10 cellular contexts compared by ENCODE assay signal in genomic region chr6:26120807-26121140, GRCh38. TPM values are rescaled to one million over a fixed set of nuclear protein-coding genes. Genes with fewer than 3 reads are reported as not detected.
A peak's percentile ranks its signal among the peaks of the same experiment; 100 is the strongest.
DNase-seq lines count a peak whose midpoint lies in the region; ATAC-seq and TF ChIP-seq lines count a peak whose summit lies in the region.
"Had no signal": no experiment of that assay in that cellular context is flagged by ENCODE, and none has a peak within 500 bp of the region (broad histone marks: within the 10 kb centered on the region; RNA-seq: fewer than 3 reads in every experiment).

No MANE protein-coding gene starts in this region.

- peaks cover 0 to 29% (median 2%) of the 10 kb centered on the region in 3 donors for H3K36me3 Mint-ChIP-seq in CD8-positive, alpha-beta memory T cell
- peaks cover 22% of the 10 kb centered on the region for H3K36me3 Mint-ChIP-seq in activated naive CD8-positive, alpha-beta T cell treated with anti-CD3 and anti-CD28 coated beads for 36 hours
- no peaks in the 10 kb centered on the region for H3K36me3 Mint-ChIP-seq in mesothelial cell of epicardium

- peak overlapping the region; percentile 40; the same call in 1 of the 3 replicates for H2BK15ac ChIP-seq in IMR-90 (ENCODE audit: low read depth, low read length)

- peak overlapping the region in 1 of 2 experiments; percentile 51; a peak in 3 of 4 replicates for H4K8ac ChIP-seq in IMR-90 (ENCODE audit: low read depth in 2 of 2, low read length in 2 of 2)

- no peak overlapping the region for H2AK5ac ChIP-seq in IMR-90 (ENCODE audit: low read depth, low read length)

- peaks cover 0 to 4% (median 0%) of the 10 kb centered on the region in 5 donors for H3K9me3 Mint-ChIP-seq in CD8-positive, alpha-beta memory T cell
- H3K9me3 Mint-ChIP-seq in activated naive CD8-positive, alpha-beta T cell treated with anti-CD3 and anti-CD28 coated beads for 36 hours: peaks cover 6% of the 10 kb centered on the region
- no peaks in the 10 kb centered on the region for H3K9me3 Mint-ChIP-seq in mesothelial cell of epicardium

- intact Hi-C loops in IMR-90 (cut with micrococcal nuclease): no loop called here
- intact Hi-C loops in left ventricle myocardium superior (cut with micrococcal nuclease): no loop called here
- intact Hi-C loops in esophagus squamous epithelium (cut with DNase I): loop anchor here (10.0 kb wide), 2 partner anchors 74 to 1014 kb away; a partner anchor contains a TSS

- peak overlapping the region; percentile 81 for H2BK5ac ChIP-seq in IMR-90 (ENCODE audit: low read depth, low read length, poor library complexity, severe bottlenecking)

- ATAC-seq in IMR-90 (ENCODE audit: low read depth) (no peak), left ventricle myocardium superior (no peak), HG02623 (IDR thresholded peaks at IDR 0.05; ENCODE audit: unreplicated experiment) (no peak)
- ATAC-seq: right cardiac atrium had no signal

- no peaks in the 10 kb centered on the region for H3K9me1 ChIP-seq in IMR-90 (ENCODE audit: insufficient read depth, low read length)

- no peak overlapping the region for H4K91ac ChIP-seq in IMR-90 (ENCODE audit: insufficient read depth, low read depth, low read length)

- peak overlapping the region; percentile 41; the same call in 1 of the 2 replicates for H3K4ac ChIP-seq in IMR-90 (ENCODE audit: low read depth, low read length)

- in situ Hi-C loops in IMR-90 (cut with MboI; ENCODE audit: low sequenced_read_pairs): no loop called here

- no peaks in the 10 kb centered on the region for H3K27me3 ChIP-seq in CD8-positive, alpha-beta memory T cell (ENCODE audit: insufficient read depth, low read length, poor library complexity, severe bottlenecking)
- H3K27me3 ChIP-seq in IMR-90 (ENCODE audit: control insufficient read depth, insufficient read depth, low read length) (no peaks in the 10 kb centered on the region), esophagus squamous epithelium (no peaks in the 10 kb centered on the region)

- no peak for TF ChIP-seq CTCF in IMR-90 (conservative IDR thresholded peaks at IDR 0.05; ENCODE audit: low read depth, low read length)
- no peak for TF ChIP-seq CTCF in mesothelial cell of epicardium (IDR thresholded peaks at IDR 0.05; ENCODE audit: unreplicated experiment)
- no peak for TF ChIP-seq CTCF in esophagus squamous epithelium (IDR thresholded peaks at IDR 0.05)

- peaks cover 14 to 21% (median 20%) of the 10 kb centered on the region in 3 donors for H3K4me1 Mint-ChIP-seq in CD8-positive, alpha-beta memory T cell
- peaks cover 32% of the 10 kb centered on the region for H3K4me1 Mint-ChIP-seq in activated naive CD8-positive, alpha-beta T cell treated with anti-CD3 and anti-CD28 coated beads for 36 hours
- H3K4me1 Mint-ChIP-seq in mesothelial cell of epicardium: peaks cover 12% of the 10 kb centered on the region

- CTCF ChIA-PET in CD8-positive, alpha-beta memory T cell (lab: Charles Lee): interaction anchor here (1.9 kb wide), 1 partner anchor 16 kb away, joined by 6 read pairs; no protein-coding TSS in a partner anchor
- CTCF ChIA-PET in IMR-90 (lab: Yijun Ruan, JAX): no interaction called here

- DNase-seq in CD8-positive, alpha-beta memory T cell: no peak
- DNase-seq in IMR-90: no peak
- no peak for DNase-seq in activated naive CD8-positive, alpha-beta T cell treated with anti-CD3 and anti-CD28 coated beads for 36 hours
- no peak for DNase-seq in mesothelial cell of epicardium (ENCODE audit: low spot score in 2 of 2, unreplicated experiment in 2 of 2)
- DNase-seq in left ventricle myocardium superior: no peak
- no peak for DNase-seq in esophagus squamous epithelium (lab: John Stamatoyannopoulos, UW)
- DNase-seq: caudate nucleus, NCI-H1105 treated with DMSO at 0.1 percent for 48 hours, right cardiac atrium had no signal

- no CpG with 5 or more reads among the region's 3 CpGs for WGBS in IMR-90 (ENCODE audit: extremely low coverage in 2 of 2, insufficient read length in 1 of 2), 2 experiments
- WGBS in esophagus squamous epithelium, 2 donors: 77 to 82% methylated on average over 3 of the region's 3 CpGs

- H3K27me3 Mint-ChIP-seq in CD8-positive, alpha-beta memory T cell: peaks cover 0 to 10% of the 10 kb centered on the region in 2 donors
- peaks cover 23% of the 10 kb centered on the region for H3K27me3 Mint-ChIP-seq in activated naive CD8-positive, alpha-beta T cell treated with anti-CD3 and anti-CD28 coated beads for 36 hours
- no peaks in the 10 kb centered on the region for H3K27me3 Mint-ChIP-seq in mesothelial cell of epicardium (ENCODE audit: low read depth)

- H3K4me2 ChIP-seq in IMR-90 (ENCODE audit: low read depth, low read length): peak overlapping the region; percentile 52; the same call in 1 of the 2 replicates

- H3K36me3 ChIP-seq in CD8-positive, alpha-beta memory T cell (ENCODE audit: insufficient read depth, low read length): no peaks in the 10 kb centered on the region
- no peaks in the 10 kb centered on the region for H3K36me3 ChIP-seq in IMR-90 (ENCODE audit: control insufficient read depth, insufficient read depth, low read length)
- no peaks in the 10 kb centered on the region for H3K36me3 ChIP-seq in esophagus squamous epithelium

- peak overlapping the region; percentile 97 for H3K27ac ChIP-seq in CD8-positive, alpha-beta memory T cell (ENCODE audit: low read depth, low read length)
- H3K27ac ChIP-seq in IMR-90 (ENCODE audit: insufficient read depth, low read length) (no peak overlapping the region), esophagus squamous epithelium (no peak overlapping the region)

- H3K4me3 ChIP-seq in CD8-positive, alpha-beta memory T cell (ENCODE audit: low read length): no peak overlapping the region
- H3K4me3 ChIP-seq in IMR-90 (ENCODE audit: insufficient read depth, low read depth, low read length): no peak overlapping the region
- no peak overlapping the region for H3K4me3 ChIP-seq in esophagus squamous epithelium

- H3K23ac ChIP-seq in IMR-90 (ENCODE audit: low read depth, low read length): no peak overlapping the region

- no peak overlapping the region for H3K4me3 Mint-ChIP-seq in CD8-positive, alpha-beta memory T cell
- no peak overlapping the region for H3K4me3 Mint-ChIP-seq in activated naive CD8-positive, alpha-beta T cell treated with anti-CD3 and anti-CD28 coated beads for 36 hours
- H3K4me3 Mint-ChIP-seq in mesothelial cell of epicardium: no peak overlapping the region

- no peak overlapping the region; the same call in 1 of the 2 replicates for H2BK20ac ChIP-seq in IMR-90 (ENCODE audit: low read depth, low read length)

- no peak for TF ChIP-seq POLR2A in IMR-90 (IDR thresholded peaks at IDR 0.05; ENCODE audit: low read depth, low read length)
- TF ChIP-seq POLR2A in esophagus squamous epithelium (IDR thresholded peaks at IDR 0.05): no peak

- dilution Hi-C loops in IMR-90 (cut with HindIII; ENCODE audit: low sequenced_read_pairs, unreplicated experiment): no loop called here

- H3K9me3 ChIP-seq in CD8-positive, alpha-beta memory T cell (ENCODE audit: low read length): no peaks in the 10 kb centered on the region
- H3K9me3 ChIP-seq in IMR-90 (ENCODE audit: control insufficient read depth, insufficient read depth, low read length) (no peaks in the 10 kb centered on the region), esophagus squamous epithelium (no peaks in the 10 kb centered on the region)

- peak overlapping the region; percentile 30; the same call in 1 of the 2 replicates for H3K18ac ChIP-seq in IMR-90 (ENCODE audit: low read depth, low read length)

- peaks cover 9% of the 10 kb centered on the region for H3K4me1 ChIP-seq in CD8-positive, alpha-beta memory T cell (ENCODE audit: insufficient read depth, low read length)
- peaks cover 5% of the 10 kb centered on the region for H3K4me1 ChIP-seq in IMR-90 (ENCODE audit: control insufficient read depth, insufficient read depth, low read length)
- H3K4me1 ChIP-seq in esophagus squamous epithelium: peaks cover 4 to 19% (median 6%) of the 10 kb centered on the region in 3 donors

- H3K56ac ChIP-seq in IMR-90 (ENCODE audit: extremely low read depth, insufficient read depth, low read length): 0 out of 2 replicates have a peak overlapping the region, but pooled peaks have one; percentile 43

- H3K79me1 ChIP-seq in IMR-90 (ENCODE audit: low read depth in 1 of 2, low read length in 2 of 2): 0 out of 4 replicates have a peak, but pooled peaks cover 0 to 3% of the 10 kb centered on the region in 2 experiments

- H4K5ac ChIP-seq in IMR-90 (ENCODE audit: low read depth, low read length): peak overlapping the region; percentile 46; the same call in 1 of the 2 replicates

- peak overlapping the region; percentile 60 for H2BK120ac ChIP-seq in IMR-90 (ENCODE audit: low read depth, low read length)

- POLR2A ChIA-PET in CD8-positive, alpha-beta memory T cell (lab: Charles Lee): interaction anchor here (0.6 to 2.8 kb wide), 3 partner anchors 17 to 1352 kb away, joined by 3 to 18 read pairs (median 4); a partner anchor contains a TSS
- POLR2A ChIA-PET in IMR-90 (lab: Charles Lee; ENCODE audit: unreplicated experiment): interaction anchor here (0.6 kb wide), 1 partner anchor 76 kb away, joined by 8 read pairs; a partner anchor contains a TSS

- H2AFZ ChIP-seq in IMR-90 (replicated peaks; ENCODE audit: low read length, poor library complexity): no peak overlapping the region

- H2AK9ac ChIP-seq in IMR-90 (replicated peaks; ENCODE audit: low read depth, low read length, poor library complexity): no peak overlapping the region

- no TSS peak for BruUV-seq in IMR-90 (replicated peaks; lab: Mats Ljungman, UMichigan)

- H3K9ac ChIP-seq in IMR-90 (ENCODE audit: low read depth, low read length): no peak overlapping the region

- H3K27ac Mint-ChIP-seq in CD8-positive, alpha-beta memory T cell: peak overlapping the region in 1 of 8 donors; percentile 88
- H3K27ac Mint-ChIP-seq in activated naive CD8-positive, alpha-beta T cell treated with anti-CD3 and anti-CD28 coated beads for 36 hours: peak overlapping the region; percentile 84
- peak overlapping the region; percentile 2 for H3K27ac Mint-ChIP-seq in mesothelial cell of epicardium

- H3K14ac ChIP-seq in IMR-90 (replicated peaks; ENCODE audit: low read depth, low read length): no peak overlapping the region

- no peak for TF ChIP-seq RAD21 in IMR-90 (IDR thresholded peaks at IDR 0.05; ENCODE audit: low read length)

- peaks cover 19% of the 10 kb centered on the region for H4K20me1 ChIP-seq in IMR-90 (ENCODE audit: insufficient read depth, low read length)

TF ChIP-seq in IMR-90, 13 proteins besides CTCF, POLR2A, EP300 and RAD21 (continues in another document):
- no peak for TF ChIP-seq FOS (IDR thresholded peaks at IDR 0.05; ENCODE audit: low read depth, low read length)
- TF ChIP-seq MAFK (IDR thresholded peaks at IDR 0.05; ENCODE audit: low read depth, low read length): no peak

RNA-seq across cellular contexts. Expression of gene HFE, which starts 33.5 kb away (rescaled TPM):
- 1 to 10 TPM in 1 of 2 experiments, under 1 TPM in 1; 0.37 to 1.1 TPM for total RNA-seq in CD8-positive, alpha-beta memory T cell
- 4.8 TPM for polyA plus RNA-seq in CD8-positive, alpha-beta memory T cell
- total RNA-seq in IMR-90 (2012; rRNA removed) (13.6 and 14.9 TPM in 2 replicates), mesothelial cell of epicardium (7.0 to 8.3 TPM (median 8.3 TPM) in 3 replicates), left ventricle myocardium superior (4.5 TPM), esophagus squamous epithelium (1 to 10 TPM; 2.9 to 7.3 (median 4.3) TPM)
- polyA plus RNA-seq in IMR-90 (2012; rRNA removed): 11.7 and 15.7 TPM in 2 replicates
- polyA plus RNA-seq in IMR-90 (2012; cell fraction: cytosol; rRNA removed): 9.0 and 14.0 TPM in 2 replicates
- polyA plus RNA-seq in IMR-90 (2012; cell fraction: nucleus; rRNA removed; ENCODE audit: low replicate concordance): 8.4 and 16.6 TPM in 2 replicates
- under 1 TPM; 0.76 to 0.80 TPM for total RNA-seq in activated naive CD8-positive, alpha-beta T cell treated with anti-CD3 and anti-CD28 coated beads for 36 hours
